8 cellular contexts compared by ENCODE assay signal in genomic region chr20:1895674-1896496, GRCh38. TPM values are rescaled to one million over a fixed set of nuclear protein-coding genes. Genes with fewer than 3 reads are reported as not detected.
A peak's percentile ranks its signal among the peaks of the same experiment; 100 is the strongest.
DNase-seq lines count a peak whose midpoint lies in the region; ATAC-seq and TF ChIP-seq lines count a peak whose summit lies in the region.

No MANE protein-coding gene starts in this region.

- no peaks in the 10 kb centered on the region for H3K4me1 ChIP-seq in endocrine pancreas (ENCODE audit: control insufficient read depth, insufficient read depth, low read length)
- peaks cover 6 to 12% of the 10 kb centered on the region in 2 donors for H3K4me1 ChIP-seq in mucosa of rectum (ENCODE audit: control insufficient read depth in 2 of 2, insufficient read depth in 2 of 2, low read length in 2 of 2)

- H3K4me3 ChIP-seq in endocrine pancreas (ENCODE audit: control insufficient read depth, insufficient read depth, low read length) (peak overlapping the region; percentile 23), mucosa of rectum (ENCODE audit: low read length in 2 of 2) (peak overlapping the region; percentile 45 to 76)

- ATAC-seq in CD4-positive, alpha-beta T cell (ENCODE audit: poor library complexity): no peak
- ATAC-seq in GM18868 (IDR thresholded peaks at IDR 0.05; ENCODE audit: unreplicated experiment): no peak

- CTCF ChIA-PET in CD4-positive, alpha-beta T cell (lab: Charles Lee): no interaction called here

- no peaks in the 10 kb centered on the region for H3K36me3 ChIP-seq in endocrine pancreas (ENCODE audit: control insufficient read depth, insufficient read depth, low read length)
- no peaks in the 10 kb centered on the region for H3K36me3 ChIP-seq in mucosa of rectum (ENCODE audit: control insufficient read depth in 2 of 2, insufficient read depth in 2 of 2, low read length in 2 of 2)

- TF ChIP-seq CTCF in CD4-positive, alpha-beta T cell (IDR thresholded peaks at IDR 0.05): no peak

- peaks cover 41% of the 10 kb centered on the region for H3K27me3 ChIP-seq in CD4-positive, alpha-beta T cell (ENCODE audit: control insufficient read depth, insufficient read depth, low read length)
- H3K27me3 ChIP-seq in endocrine pancreas (ENCODE audit: control insufficient read depth, insufficient read depth, low read length) (no peaks in the 10 kb centered on the region), mucosa of rectum (ENCODE audit: control insufficient read depth in 2 of 2, insufficient read depth in 2 of 2, low read length in 2 of 2) (peaks cover 3 to 5% of the 10 kb centered on the region in 2 donors)

- no peak overlapping the region for H3K27ac Mint-ChIP-seq in CD4-positive, alpha-beta T cell

- H3K27ac ChIP-seq in CD4-positive, alpha-beta T cell (ENCODE audit: low read depth, low read length): no peak overlapping the region
- H3K27ac ChIP-seq in mucosa of rectum (ENCODE audit: low read depth in 2 of 2, low read length in 2 of 2): peak overlapping the region; percentile 67 to 75

- H3K36me3 Mint-ChIP-seq in CD4-positive, alpha-beta T cell (ENCODE audit: low read depth): no peaks in the 10 kb centered on the region

- H3K4me1 Mint-ChIP-seq in CD4-positive, alpha-beta T cell (ENCODE audit: low read depth): peaks cover 4% of the 10 kb centered on the region

- H3K9ac ChIP-seq in endocrine pancreas (ENCODE audit: control insufficient read depth, insufficient read depth, low read length) (peak overlapping the region; percentile 22), mucosa of rectum (ENCODE audit: low read depth in 1 of 2, low read length in 2 of 2) (peak overlapping the region; percentile 44 to 56)

- peak overlapping the region; percentile 42 for H3K4me3 Mint-ChIP-seq in CD4-positive, alpha-beta T cell

- POLR2A ChIA-PET in CD4-positive, alpha-beta T cell (lab: Charles Lee): no interaction called here

- DNase-seq in CD4-positive, alpha-beta T cell: no peak
- DNase-seq in NCI-H526 (lab: John Stamatoyannopoulos, UW) (peak; percentile 46 to 77), NCI-H2227 treated with DMSO at 0.1 percent for 48 hours (lab: John Stamatoyannopoulos, UW) (no peak), NCI-H345 treated with DMSO at 0.1 percent for 48 hours (lab: John Stamatoyannopoulos, UW; ENCODE audit: unreplicated experiment) (no peak)
- DNase-seq in activated CD4-positive, CD25-positive, alpha-beta regulatory T cell treated with anti-CD3 and anti-CD28 coated beads, Interleukin-2, amount 50 U/mL, for 72 hours: no peak

- intact Hi-C loops in CD4-positive, alpha-beta T cell (cut with DNase I, micrococcal nuclease): no loop called here

- H3K27me3 Mint-ChIP-seq in CD4-positive, alpha-beta T cell: peaks cover 76% of the 10 kb centered on the region

- no peaks in the 10 kb centered on the region for H3K9me3 Mint-ChIP-seq in CD4-positive, alpha-beta T cell

- no peaks in the 10 kb centered on the region for H3K9me3 ChIP-seq in CD4-positive, alpha-beta T cell (ENCODE audit: control insufficient read depth, low read length)
- H3K9me3 ChIP-seq in endocrine pancreas (ENCODE audit: control insufficient read depth, low read length) (no peaks in the 10 kb centered on the region), mucosa of rectum (ENCODE audit: control insufficient read depth in 2 of 2, low read length in 2 of 2) (no peaks in the 10 kb centered on the region)

RNA-seq across cellular contexts. Expression of gene SIRPA, which starts 0.7 kb away (rescaled TPM):
- total RNA-seq in CD4-positive, alpha-beta T cell: under 1 TPM; 0.60 to 0.64 TPM

Comparison
In these comparisons a context has a peak if more than half of its experiments do, and no peak if none do; other contexts are left out.
1. DNase-seq: peak in NCI-H526 (2 of 2); none in CD4-positive, alpha-beta T cell (0 of 10), NCI-H2227 treated with DMSO at 0.1 percent for 48 hours (single experiment), NCI-H345 treated with DMSO at 0.1 percent for 48 hours (single experiment) and activated CD4-positive, CD25-positive, alpha-beta regulatory T cell treated with anti-CD3 and anti-CD28 coated beads, Interleukin-2, amount 50 U/mL, for 72 hours (single experiment).